ENCODE assay signal across 34 cellular contexts in the genomic region with DNA sequence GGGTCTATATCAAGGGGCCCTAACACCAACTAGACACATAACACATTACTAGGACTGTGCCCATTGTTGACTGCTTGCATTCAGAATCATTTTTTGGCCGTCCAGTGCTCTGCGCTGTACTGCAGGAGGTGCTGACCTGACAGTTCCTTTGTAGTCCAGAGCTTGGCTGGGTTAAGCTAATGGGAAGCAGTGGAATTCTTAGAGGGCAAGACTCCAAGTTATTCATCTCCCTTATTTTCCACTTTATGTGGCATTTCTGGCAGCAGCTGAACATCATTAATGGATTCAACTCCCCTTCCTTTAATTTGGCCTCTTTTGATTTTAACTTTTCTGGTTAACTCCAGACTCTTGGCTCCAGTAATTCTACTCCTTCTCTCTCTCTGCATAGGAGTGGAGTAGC.
"Had no signal": no experiment of that assay in that cellular context is flagged by ENCODE, and none has a peak within 500 bp of the region (broad histone marks: within the 10 kb centered on the region; RNA-seq: fewer than 3 reads in every experiment).

No MANE protein-coding gene starts in this region.

- H3K27ac Mint-ChIP-seq: activated B cell treated with CpG ODN at 0.5 μM for 24 hours; activated CD4-positive, alpha-beta memory T cell treated with anti-CD3 and anti-CD28 coated beads for 36 hours; activated naive CD4-positive, alpha-beta T cell treated with anti-CD3 and anti-CD28 coated beads, Interleukin-2, amount 10 ng/mL, durations not matched to agents 7 days and 5 days; activated naive CD8-positive, alpha-beta T cell; activated naive CD8-positive, alpha-beta T cell treated with anti-CD3 and anti-CD28 coated beads, Interleukin-2, amount 50 U/mL, for 24 hours had no signal

- H3K4me3 Mint-ChIP-seq: activated B cell treated with CpG ODN at 0.5 μM for 24 hours; activated CD4-positive, alpha-beta memory T cell treated with anti-CD3 and anti-CD28 coated beads for 36 hours; activated naive CD4-positive, alpha-beta T cell treated with anti-CD3 and anti-CD28 coated beads, Interleukin-2, amount 10 ng/mL, durations not matched to agents 7 days and 5 days; activated naive CD8-positive, alpha-beta T cell; activated naive CD8-positive, alpha-beta T cell treated with anti-CD3 and anti-CD28 coated beads, Interleukin-2, amount 50 U/mL, for 24 hours; activated T-cell treated with anti-CD3 and anti-CD28 coated beads, Interleukin-2, amount 50 U/mL, for 4 hours; brain had no signal

- H3K4me1 Mint-ChIP-seq: activated B cell treated with CpG ODN at 0.5 μM for 24 hours; activated naive CD4-positive, alpha-beta T cell treated with anti-CD3 and anti-CD28 coated beads, Interleukin-2, amount 10 ng/mL, durations not matched to agents 7 days and 5 days; activated naive CD8-positive, alpha-beta T cell treated with anti-CD3 and anti-CD28 coated beads, Interleukin-2, amount 50 U/mL, for 24 hours had no signal

- DNase-seq: activated B cell treated with CpG ODN at 0.5 μM for 24 hours; activated CD4-positive, alpha-beta memory T cell treated with anti-CD3 and anti-CD28 coated beads for 36 hours; activated CD4-positive, alpha-beta T cell treated with anti-CD3 and anti-CD28 coated beads for 4 hours; activated CD4-positive, alpha-beta T cell treated with anti-CD3 and anti-CD28 coated beads, Interleukin-2, amount 50 U/mL, for 1 hour; activated CD4-positive, CD25-positive, alpha-beta regulatory T cell treated with anti-CD3 and anti-CD28 coated beads, Interleukin-2, amount 50 U/mL, for 72 hours; activated CD8-positive, alpha-beta memory T cell treated with anti-CD3 and anti-CD28 coated beads, Interleukin-2, amount 50 U/mL, for 4 hours; activated effector memory CD4-positive, alpha-beta T cell treated with Interleukin-2 at 50 U/mL for 16 hours; activated naive CD4-positive, alpha-beta T cell treated with anti-CD3 and anti-CD28 coated beads, Interleukin-2, amount 10 ng/mL, durations not matched to agents 7 days and 5 days; activated naive CD8-positive, alpha-beta T cell treated with anti-CD3 and anti-CD28 coated beads, Interleukin-2, amount 50 U/mL, for 24 hours; activated T-cell treated with anti-CD3 and anti-CD28 coated beads for 4 hours; activated T-cell treated with anti-CD3 and anti-CD28 coated beads, Interleukin-2, amount 50 U/mL, for 4 hours; anterior cingulate cortex; caudate nucleus; cerebellar nuclear complex; Karpas-422; KBM-7; NCI-H1105; NCI-H1417 treated with DMSO at 0.1 percent for 48 hours; NCI-H187 treated with DMSO at 0.1 percent for 48 hours; NCI-H2171; NCI-H524; NCI-H774; PC-3; Peyer's patch; SW 1271; T-helper 1 cell; T-helper 2 cell; T-helper 9 cell had no signal

- H3K9me3 ChIP-seq: Peyer's patch had no signal

- H3K36me3 Mint-ChIP-seq: activated CD4-positive, alpha-beta memory T cell treated with anti-CD3 and anti-CD28 coated beads for 36 hours; activated naive CD4-positive, alpha-beta T cell treated with anti-CD3 and anti-CD28 coated beads, Interleukin-2, amount 10 ng/mL, durations not matched to agents 7 days and 5 days; activated naive CD8-positive, alpha-beta T cell; brain had no signal

- H3K36me3 ChIP-seq: Peyer's patch had no signal

- H3K9me3 Mint-ChIP-seq: brain had no signal

- H3K27me3 Mint-ChIP-seq: activated B cell treated with CpG ODN at 0.5 μM for 24 hours; activated CD4-positive, alpha-beta memory T cell treated with anti-CD3 and anti-CD28 coated beads for 36 hours; activated naive CD4-positive, alpha-beta T cell treated with anti-CD3 and anti-CD28 coated beads, Interleukin-2, amount 10 ng/mL, durations not matched to agents 7 days and 5 days; activated naive CD8-positive, alpha-beta T cell; activated naive CD8-positive, alpha-beta T cell treated with anti-CD3 and anti-CD28 coated beads, Interleukin-2, amount 50 U/mL, for 24 hours; brain had no signal

- ATAC-seq: activated naive CD8-positive, alpha-beta T cell treated with anti-CD3 and anti-CD28 coated beads, Interleukin-2, amount 50 U/mL, for 24 hours; activated T-cell treated with anti-CD3 and anti-CD28 coated beads, Interleukin-2, amount 50 U/mL, for 4 hours; PC-3; Right ventricle myocardium inferior had no signal

- H3K4me3 ChIP-seq: Peyer's patch had no signal

- H3K27ac ChIP-seq: Peyer's patch, RWPE1, VCaP had no signal

- FAIRE-seq: bronchial epithelial cell had no signal

- H3K4me1 ChIP-seq: Peyer's patch had no signal

- H3K27me3 ChIP-seq: Peyer's patch had no signal
